ENCODE assay signal across 11 cellular contexts in the genomic region with DNA sequence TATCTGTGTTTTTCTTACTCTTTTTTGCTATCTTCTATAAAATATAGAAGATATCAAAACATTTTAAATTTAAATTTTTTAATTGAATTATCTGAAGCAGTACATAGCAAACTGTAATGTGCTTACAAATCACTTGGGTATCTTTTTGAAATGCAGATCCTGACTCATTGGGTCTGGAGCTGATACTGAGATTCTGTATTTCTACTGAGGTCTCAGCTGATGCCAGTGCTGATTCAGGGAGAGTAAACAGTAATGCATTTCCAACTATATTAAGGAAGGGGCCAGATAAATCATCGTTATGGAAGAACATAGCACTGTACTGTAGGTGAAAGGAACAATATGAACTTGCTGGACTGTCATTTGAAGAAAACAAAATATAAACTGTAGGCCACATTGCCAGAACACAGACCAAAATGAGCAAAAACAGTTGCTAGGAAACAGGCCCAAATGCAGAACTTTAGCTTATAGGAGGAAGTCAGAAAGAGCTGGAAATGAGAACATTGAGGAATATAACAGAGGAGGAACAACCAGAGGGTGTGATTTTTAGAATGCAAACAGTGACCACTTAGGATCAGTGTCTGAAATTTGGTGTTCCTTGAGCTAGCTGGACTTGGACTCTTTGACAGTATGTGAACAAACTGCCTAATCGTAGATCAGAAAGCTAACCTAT. TPM values are rescaled to one million over a fixed set of nuclear protein-coding genes. Genes with fewer than 3 reads are reported as not detected.
DNase-seq lines count a peak whose midpoint lies in the region; ATAC-seq and TF ChIP-seq lines count a peak whose summit lies in the region.
"Had no signal": no experiment of that assay in that cellular context is flagged by ENCODE, and none has a peak within 500 bp of the region (broad histone marks: within the 10 kb centered on the region; RNA-seq: fewer than 3 reads in every experiment).

No MANE protein-coding gene starts in this region.

- peaks cover 29% of the 10 kb centered on the region for H4K20me1 ChIP-seq in smooth muscle cell (ENCODE audit: low read depth)

- peak overlapping the region; percentile 62 for H3K27ac Mint-ChIP-seq in central memory CD8-positive, alpha-beta T cell (ENCODE audit: low read depth)
- H3K27ac Mint-ChIP-seq: progenitor cell of endocrine pancreas had no signal

- H3K4me2 ChIP-seq in smooth muscle cell, result no peak overlapping the region

- H3K36me3 ChIP-seq in smooth muscle cell (ENCODE audit: low read depth) (no peaks in the 10 kb centered on the region), sigmoid colon (peaks cover 0 to 6% (median 3%) of the 10 kb centered on the region in 4 donors)

- H3K9me3 ChIP-seq in smooth muscle cell (replicated peaks; ENCODE audit: low read depth) (no peaks in the 10 kb centered on the region), sigmoid colon (no peaks in the 10 kb centered on the region)

- H3K4me3 ChIP-seq in smooth muscle cell (no peak overlapping the region), sigmoid colon (no peak overlapping the region)

- H3K9me3 Mint-ChIP-seq in activated T-cell treated with anti-CD3 and anti-CD28 coated beads, Interleukin-2, amount 50 U/mL, for 4 hours, result no peaks in the 10 kb centered on the region
- H3K9me3 Mint-ChIP-seq in central memory CD8-positive, alpha-beta T cell, result no peaks in the 10 kb centered on the region

- H3F3A ChIP-seq in smooth muscle cell (ENCODE audit: low read depth), result no peaks in the 10 kb centered on the region

- peaks cover 22% of the 10 kb centered on the region for H3K4me1 ChIP-seq in smooth muscle cell (ENCODE audit: low read depth)
- peaks cover 0 to 45% (median 29%) of the 10 kb centered on the region in 4 donors for H3K4me1 ChIP-seq in sigmoid colon

- H3K27me3 ChIP-seq in smooth muscle cell (ENCODE audit: low read depth), result no peaks in the 10 kb centered on the region
- no peaks in the 10 kb centered on the region for H3K27me3 ChIP-seq in sigmoid colon

- peaks cover 66% of the 10 kb centered on the region for H3K4me1 Mint-ChIP-seq in activated T-cell treated with anti-CD3 and anti-CD28 coated beads, Interleukin-2, amount 50 U/mL, for 4 hours (ENCODE audit: low read depth)
- peaks cover 53% of the 10 kb centered on the region for H3K4me1 Mint-ChIP-seq in central memory CD8-positive, alpha-beta T cell

- H3K27ac ChIP-seq in smooth muscle cell (ENCODE audit: low read depth) (peak overlapping the region; percentile 46), sigmoid colon (peak overlapping the region in 2 of 4 donors; percentile 4 to 22)
- H3K27ac ChIP-seq: RWPE1 had no signal

- DNase-seq in activated T-cell treated with anti-CD3 and anti-CD28 coated beads, Interleukin-2, amount 50 U/mL, for 4 hours, result no peak
- no peak for DNase-seq in activated T-cell treated with anti-CD3 and anti-CD28 coated beads for 4 hours
- no peak for DNase-seq in central memory CD8-positive, alpha-beta T cell (ENCODE audit: low spot score in 2 of 2)
- no peak for DNase-seq in smooth muscle cell (lab: John Stamatoyannopoulos, UW; ENCODE audit: unreplicated experiment)
- no peak for DNase-seq in sigmoid colon
- DNase-seq: NCI-H1436 treated with DMSO at 0.1 percent for 48 hours had no signal

- H3K9ac ChIP-seq in smooth muscle cell (ENCODE audit: low read depth), result no peak overlapping the region

- TF ChIP-seq CTCF in smooth muscle cell (IDR thresholded peaks at IDR 0.05; ENCODE audit: borderline replicate concordance, insufficient read depth, poor library complexity, severe bottlenecking), result no peak
- no peak for TF ChIP-seq CTCF in sigmoid colon (IDR thresholded peaks at IDR 0.05)

- intact Hi-C loops in sigmoid colon (cut with DNase I), result loop anchor here (10.0 kb wide), 1 partner anchor 1179 kb away; the partner anchor contains the start of genes ELP4 and IMMP1L

- H3K27me3 Mint-ChIP-seq in activated T-cell treated with anti-CD3 and anti-CD28 coated beads, Interleukin-2, amount 50 U/mL, for 4 hours (ENCODE audit: low read depth), result no peaks in the 10 kb centered on the region
- no peaks in the 10 kb centered on the region for H3K27me3 Mint-ChIP-seq in central memory CD8-positive, alpha-beta T cell
- H3K27me3 Mint-ChIP-seq: progenitor cell of endocrine pancreas had no signal

- no peak for ATAC-seq in activated T-cell treated with anti-CD3 and anti-CD28 coated beads, Interleukin-2, amount 50 U/mL, for 4 hours
- ATAC-seq in SK-N-SH treated with all-trans-retinoic acid at 6 μM for 48 hours, result no peak
- ATAC-seq in central memory CD8-positive, alpha-beta T cell (replicated peaks; ENCODE audit: extremely low read depth, poor library complexity, severe bottlenecking), result no peak
- no peak for ATAC-seq in HG03139 (IDR thresholded peaks at IDR 0.05; ENCODE audit: unreplicated experiment)
- ATAC-seq in HG03025 (IDR thresholded peaks at IDR 0.05; ENCODE audit: low FRiP score, unreplicated experiment), result no peak

- no peak for TF ChIP-seq POLR2A in sigmoid colon (IDR thresholded peaks at IDR 0.05)

- peak overlapping the region; percentile 57 for H3K4me3 Mint-ChIP-seq in activated T-cell treated with anti-CD3 and anti-CD28 coated beads, Interleukin-2, amount 50 U/mL, for 4 hours
- peak overlapping the region; percentile 25 for H3K4me3 Mint-ChIP-seq in central memory CD8-positive, alpha-beta T cell

- H3K79me2 ChIP-seq in smooth muscle cell (ENCODE audit: low read depth), result peaks cover 80% of the 10 kb centered on the region

- H3K36me3 Mint-ChIP-seq in activated T-cell treated with anti-CD3 and anti-CD28 coated beads, Interleukin-2, amount 50 U/mL, for 4 hours (ENCODE audit: insufficient read depth), result peaks cover 17% of the 10 kb centered on the region
- peaks cover 21% of the 10 kb centered on the region for H3K36me3 Mint-ChIP-seq in central memory CD8-positive, alpha-beta T cell (ENCODE audit: insufficient read depth)

- H2AFZ ChIP-seq in smooth muscle cell (ENCODE audit: low read depth), result no peak overlapping the region

- 87% methylated on average over 2 of the region's 2 CpGs for WGBS in smooth muscle cell (ENCODE audit: low lambda C conversion rate)
- 76 to 83% methylated on average over 2 of the region's 2 CpGs for WGBS in sigmoid colon, 2 donors

- no peak for TF ChIP-seq EP300 in sigmoid colon (IDR thresholded peaks at IDR 0.05)

TF ChIP-seq in SK-N-SH treated with all-trans-retinoic acid at 6 μM for 48 hours, 23 proteins besides CTCF, POLR2A, EP300 and RAD21:
- TF ChIP-seq CSDC2 (CRISPR knock-in tag; IDR thresholded peaks at IDR 0.05), result no peak
- 0 out of 2 replicates have a peak, but pooled peaks have one; percentile 25 for TF ChIP-seq ISL1 (CRISPR knock-in tag; IDR thresholded peaks at IDR 0.05)
- no peak for TF ChIP-seq GLIS3 (CRISPR knock-in tag; IDR thresholded peaks at IDR 0.05)
- TF ChIP-seq TSHZ2 (CRISPR knock-in tag; IDR thresholded peaks at IDR 0.05), result no peak
- TF ChIP-seq, protein P1, sequence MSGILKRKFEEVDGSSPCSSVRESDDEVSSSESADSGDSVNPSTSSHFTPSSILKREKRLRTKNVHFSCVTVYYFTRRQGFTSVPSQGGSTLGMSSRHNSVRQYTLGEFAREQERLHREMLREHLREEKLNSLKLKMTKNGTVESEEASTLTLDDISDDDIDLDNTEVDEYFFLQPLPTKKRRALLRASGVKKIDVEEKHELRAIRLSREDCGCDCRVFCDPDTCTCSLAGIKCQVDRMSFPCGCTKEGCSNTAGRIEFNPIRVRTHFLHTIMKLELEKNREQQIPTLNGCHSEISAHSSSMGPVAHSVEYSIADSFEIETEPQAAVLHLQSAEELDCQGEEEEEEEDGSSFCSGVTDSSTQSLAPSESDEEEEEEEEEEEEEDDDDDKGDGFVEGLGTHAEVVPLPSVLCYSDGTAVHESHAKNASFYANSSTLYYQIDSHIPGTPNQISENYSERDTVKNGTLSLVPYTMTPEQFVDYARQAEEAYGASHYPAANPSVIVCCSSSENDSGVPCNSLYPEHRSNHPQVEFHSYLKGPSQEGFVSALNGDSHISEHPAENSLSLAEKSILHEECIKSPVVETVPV (CRISPR knock-in tag; IDR thresholded peaks at IDR 0.05), result no peak

RNA-seq across cellular contexts. Expression of gene ARL14EP, which starts 3.3 kb away (rescaled TPM):
- 10 to 100 TPM; 25.4 to 32.5 (median 30.8) TPM for total RNA-seq in activated T-cell treated with anti-CD3 and anti-CD28 coated beads, Interleukin-2, amount 50 U/mL, for 4 hours
- total RNA-seq in smooth muscle cell, result 19.7 and 32.0 TPM in 2 replicates
- 20.7 and 23.4 TPM in 2 replicates for polyA plus RNA-seq in smooth muscle cell
- total RNA-seq in sigmoid colon, result 10 to 100 TPM; 22.5 to 34.2 (median 30.9) TPM
- polyA plus RNA-seq in sigmoid colon, result 1 to 10 TPM; 7.2 to 9.1 (median 7.9) TPM
